21 cellular contexts compared by ENCODE assay signal in genomic region chr21:45143855-45144254, GRCh38.
DNase-seq lines count a peak whose midpoint lies in the region; ATAC-seq and TF ChIP-seq lines count a peak whose summit lies in the region.
"Had no signal": no experiment of that assay in that cellular context is flagged by ENCODE, and none has a peak within 500 bp of the region (broad histone marks: within the 10 kb centered on the region; RNA-seq: fewer than 3 reads in every experiment).

No MANE protein-coding gene starts in this region.

- no peaks in the 10 kb centered on the region for H4K20me1 ChIP-seq in neural progenitor cell (ENCODE audit: low read depth)

- peak overlapping the region; percentile 16 for H3K27ac Mint-ChIP-seq in central memory CD8-positive, alpha-beta T cell (ENCODE audit: low read depth)
- H3K27ac Mint-ChIP-seq in neural progenitor cell: peak overlapping the region; percentile 36
- peak overlapping the region; percentile 27 for H3K27ac Mint-ChIP-seq in stimulated activated naive B cell treated with anti-CD40 and anti-IgM and Interleukin-4, amounts not matched to agents 10 μg/mL and 1 μg/mL and 100 μg/mL, for 72 hours
- H3K27ac Mint-ChIP-seq: CD8-positive, alpha-beta T cell; GM23338; H9; HFFc6 had no signal

- H3K9me3 Mint-ChIP-seq in central memory CD8-positive, alpha-beta T cell: no peaks in the 10 kb centered on the region
- no peaks in the 10 kb centered on the region for H3K9me3 Mint-ChIP-seq in neural progenitor cell
- H3K9me3 Mint-ChIP-seq in stimulated activated naive B cell treated with anti-CD40 and anti-IgM and Interleukin-4, amounts not matched to agents 10 μg/mL and 1 μg/mL and 100 μg/mL, for 72 hours: no peaks in the 10 kb centered on the region
- H3K9me3 Mint-ChIP-seq: CD8-positive, alpha-beta T cell; GM23338; H9; HFFc6 had no signal

- H3K9ac ChIP-seq in neural progenitor cell: no peak overlapping the region

- H3F3A ChIP-seq in neural progenitor cell (ENCODE audit: low read depth): no peaks in the 10 kb centered on the region

- no peak overlapping the region for H3K4me3 Mint-ChIP-seq in central memory CD8-positive, alpha-beta T cell
- H3K4me3 Mint-ChIP-seq in neural progenitor cell: no peak overlapping the region
- no peak overlapping the region for H3K4me3 Mint-ChIP-seq in stimulated activated naive B cell treated with anti-CD40 and anti-IgM and Interleukin-4, amounts not matched to agents 10 μg/mL and 1 μg/mL and 100 μg/mL, for 72 hours
- H3K4me3 Mint-ChIP-seq: CD8-positive, alpha-beta T cell; GM23338; H9; HFFc6 had no signal

- ATAC-seq in central memory CD8-positive, alpha-beta T cell (replicated peaks; ENCODE audit: extremely low read depth, poor library complexity, severe bottlenecking): no peak
- ATAC-seq in stimulated activated naive B cell treated with anti-CD40 and anti-IgM and Interleukin-4, amounts not matched to agents 10 μg/mL and 1 μg/mL and 100 μg/mL, for 72 hours (replicated peaks): no peak
- ATAC-seq in GM19397 (IDR thresholded peaks at IDR 0.05; ENCODE audit: unreplicated experiment) (no peak), HG02973 (IDR thresholded peaks at IDR 0.05; ENCODE audit: unreplicated experiment) (no peak)
- ATAC-seq: A549; CD8-positive, alpha-beta T cell; GM23338; HCT116 had no signal

- H3K36me3 Mint-ChIP-seq in central memory CD8-positive, alpha-beta T cell (ENCODE audit: insufficient read depth): peaks cover 9% of the 10 kb centered on the region
- H3K36me3 Mint-ChIP-seq in neural progenitor cell: peaks cover 2% of the 10 kb centered on the region
- H3K36me3 Mint-ChIP-seq in stimulated activated naive B cell treated with anti-CD40 and anti-IgM and Interleukin-4, amounts not matched to agents 10 μg/mL and 1 μg/mL and 100 μg/mL, for 72 hours: peaks cover 44 to 59% of the 10 kb centered on the region in 2 donors

- H3K36me3 ChIP-seq in HEK293 (ENCODE audit: control insufficient read depth in 2 of 2, insufficient read depth in 1 of 2, low read length in 2 of 2) (no peaks in the 10 kb centered on the region), neural progenitor cell (no peaks in the 10 kb centered on the region)

- CTCF ChIA-PET in HEK293 (lab: Yijun Ruan, JAX): interaction anchor here (0.7 to 1.1 kb wide), 4 partner anchors 165 to 296 kb away, joined by 3 to 5 read pairs (median 3); no protein-coding TSS in a partner anchor

- H3K4me1 ChIP-seq in HEK293 (ENCODE audit: control insufficient read depth, insufficient read depth, low read length) (no peaks in the 10 kb centered on the region), neural progenitor cell (no peaks in the 10 kb centered on the region)
- H3K4me1 ChIP-seq: Caco-2 had no signal

- POLR2A ChIA-PET in HEK293 (lab: Yijun Ruan, JAX): no interaction called here

- no peaks in the 10 kb centered on the region for H3K27me3 ChIP-seq in neural progenitor cell

- no peak for DNase-seq in central memory CD8-positive, alpha-beta T cell (ENCODE audit: low spot score in 2 of 2)
- no peak for DNase-seq in neural progenitor cell (ENCODE audit: low spot score)
- DNase-seq in stimulated activated naive B cell treated with anti-CD40 and anti-IgM and Interleukin-4, amounts not matched to agents 10 μg/mL and 1 μg/mL and 100 μg/mL, for 72 hours: no peak
- no peak for DNase-seq in activated CD4-positive, alpha-beta T cell treated with anti-CD3 and anti-CD28 coated beads, Interleukin-2, amount 50 U/mL, for 1 hour
- no peak for DNase-seq in activated CD4-positive, CD25-positive, alpha-beta regulatory T cell treated with anti-CD3 and anti-CD28 coated beads, Interleukin-2, amount 50 U/mL, for 72 hours
- DNase-seq: 8988T; ACHN; AML-193; C1 segment of cervical spinal cord; Caco-2; CD8-positive, alpha-beta T cell; DMS153; DND-41; H9; HFFc6 had no signal

- H3K9me3 ChIP-seq in HEK293 (ENCODE audit: control insufficient read depth, insufficient read depth, low read depth, low read length) (no peaks in the 10 kb centered on the region), neural progenitor cell (ENCODE audit: low read depth) (no peaks in the 10 kb centered on the region)
- H3K9me3 ChIP-seq: A549, Caco-2 had no signal

- H3K27me3 Mint-ChIP-seq in central memory CD8-positive, alpha-beta T cell: no peaks in the 10 kb centered on the region
- H3K27me3 Mint-ChIP-seq in neural progenitor cell (ENCODE audit: insufficient read depth, low read depth): peaks cover 3% of the 10 kb centered on the region
- H3K27me3 Mint-ChIP-seq in stimulated activated naive B cell treated with anti-CD40 and anti-IgM and Interleukin-4, amounts not matched to agents 10 μg/mL and 1 μg/mL and 100 μg/mL, for 72 hours: no peaks in the 10 kb centered on the region

- H3K4me3 ChIP-seq in HEK293 (ENCODE audit: low read depth, low read length) (no peak overlapping the region), neural progenitor cell (no peak overlapping the region)
- H3K4me3 ChIP-seq: A549, GM23338 had no signal

- H2AFZ ChIP-seq in neural progenitor cell (replicated peaks): no peak overlapping the region
- H2AFZ ChIP-seq: GM23338 had no signal

- no peak overlapping the region for H3K27ac ChIP-seq in HEK293 (ENCODE audit: extremely low read depth, low read depth, low read length)
- H3K27ac ChIP-seq in neural progenitor cell: no peak overlapping the region
- H3K27ac ChIP-seq: A549 had no signal

- no peak overlapping the region for H3K4me2 ChIP-seq in neural progenitor cell
- H3K4me2 ChIP-seq: A549, GM23338 had no signal

- peaks cover 26% of the 10 kb centered on the region for H3K4me1 Mint-ChIP-seq in central memory CD8-positive, alpha-beta T cell
- peaks cover 20% of the 10 kb centered on the region for H3K4me1 Mint-ChIP-seq in neural progenitor cell
- H3K4me1 Mint-ChIP-seq in stimulated activated naive B cell treated with anti-CD40 and anti-IgM and Interleukin-4, amounts not matched to agents 10 μg/mL and 1 μg/mL and 100 μg/mL, for 72 hours: peaks cover 11 to 31% of the 10 kb centered on the region in 2 donors
- H3K4me1 Mint-ChIP-seq: GM23338 had no signal

- no peak for TF ChIP-seq CTCF in HEK293 (tag by site-specific recombination; IDR thresholded peaks at IDR 0.05)
- TF ChIP-seq CTCF in neural progenitor cell (IDR thresholded peaks at IDR 0.05): no peak

- H3K79me2 ChIP-seq in neural progenitor cell (ENCODE audit: low read depth): no peaks in the 10 kb centered on the region

TF ChIP-seq in HEK293, 187 proteins besides CTCF, POLR2A, EP300 and RAD21:
- TF ChIP-seq SCRT1 (tag by site-specific recombination; IDR thresholded peaks at IDR 0.05; ENCODE audit: borderline replicate concordance): no peak
- peak; percentile 92 for TF ChIP-seq ZNF664 (tag by site-specific recombination; IDR thresholded peaks at IDR 0.05)
